Comparison of ENCODE assay signal across 24 cellular contexts in genomic region chr2:150716186-150716585, GRCh38.
"Had no signal": no experiment of that assay in that cellular context is flagged by ENCODE, and none has a peak within 500 bp of the region (broad histone marks: within the 10 kb centered on the region; RNA-seq: fewer than 3 reads in every experiment).

No MANE protein-coding gene starts in this region.

- H3K36me3 ChIP-seq: adrenal gland, heart right ventricle, left ventricle myocardium inferior, right lobe of liver, stomach had no signal

- H2AFZ ChIP-seq: parathyroid adenoma had no signal

- ATAC-seq: heart right ventricle; natural killer cell; right lobe of liver; stimulated activated effector memory CD8-positive, alpha-beta T cell treated with anti-CD3 and anti-CD28 coated beads, Interleukin-12 subunit alpha, Interleukin-12 subunit beta, amount 100 ng/mL, for 72 hours; T-helper 17 cell had no signal

- H3K9ac ChIP-seq: parathyroid adenoma had no signal

- DNase-seq: activated CD4-positive, alpha-beta T cell treated with anti-CD3 and anti-CD28 coated beads for 1 hour; activated CD8-positive, alpha-beta memory T cell treated with anti-CD3 and anti-CD28 coated beads for 24 hours; activated CD8-positive, alpha-beta memory T cell treated with anti-CD3 and anti-CD28 coated beads, Interleukin-2, amount 50 U/mL, for 48 hours; activated effector memory CD4-positive, alpha-beta T cell treated with anti-CD3 and anti-CD28 coated beads, Interleukin-2, amount 50 U/mL, for 16 hours; activated T-cell treated with anti-CD3 and anti-CD28 coated beads, Interleukin-2, amount 50 U/mL, for 48 hours; adrenal gland; caudate nucleus; heart right ventricle; kidney glomerular epithelial cell; left ventricle myocardium inferior; natural killer cell; right lobe of liver; small intestine; stimulated activated CD4-positive, alpha-beta T cell treated with anti-CD3 and anti-CD28 coated beads, Interleukin-4, amount 100 ng/mL, for 24 hours; stomach; T-helper 17 cell; testis had no signal

- H3K27me3 Mint-ChIP-seq: T-helper 17 cell, type B pancreatic cell had no signal

- H3K9me3 ChIP-seq: adrenal gland, heart right ventricle, left ventricle myocardium inferior, right lobe of liver, stomach, testis had no signal

- H3K4me3 ChIP-seq: adrenal gland, heart right ventricle, left ventricle myocardium inferior, right lobe of liver, stomach, testis had no signal

- H3K27me3 ChIP-seq: adrenal gland, heart right ventricle, right lobe of liver, stomach, testis had no signal

- H3K27ac ChIP-seq: adrenal gland, epithelial cell of prostate, left ventricle myocardium inferior, parathyroid adenoma, right lobe of liver, stomach, testis, VCaP had no signal

- H3K4me1 ChIP-seq: adrenal gland, heart right ventricle, left ventricle myocardium inferior, parathyroid adenoma, right lobe of liver, stomach had no signal

- H3K4me3 Mint-ChIP-seq: activated naive CD4-positive, alpha-beta T cell treated with anti-CD3 and anti-CD28 coated beads, Interleukin-2, amount 50 U/mL, for 24 hours; memory B cell; natural killer cell; stimulated activated effector memory CD8-positive, alpha-beta T cell treated with anti-CD3 and anti-CD28 coated beads, Interleukin-12 subunit alpha, Interleukin-12 subunit beta, amount 100 ng/mL, for 72 hours; T-helper 17 cell; type B pancreatic cell had no signal

- H3K9me3 Mint-ChIP-seq: activated naive CD4-positive, alpha-beta T cell treated with anti-CD3 and anti-CD28 coated beads, Interleukin-2, amount 50 U/mL, for 24 hours had no signal

- H3K79me2 ChIP-seq: parathyroid adenoma had no signal

- H3K4me1 Mint-ChIP-seq: activated naive CD4-positive, alpha-beta T cell treated with anti-CD3 and anti-CD28 coated beads, Interleukin-2, amount 50 U/mL, for 24 hours; memory B cell; natural killer cell; stimulated activated effector memory CD8-positive, alpha-beta T cell treated with anti-CD3 and anti-CD28 coated beads, Interleukin-12 subunit alpha, Interleukin-12 subunit beta, amount 100 ng/mL, for 72 hours; T-helper 17 cell had no signal

- H3K27ac Mint-ChIP-seq: activated naive CD4-positive, alpha-beta T cell treated with anti-CD3 and anti-CD28 coated beads, Interleukin-2, amount 50 U/mL, for 24 hours; memory B cell; natural killer cell; stimulated activated effector memory CD8-positive, alpha-beta T cell treated with anti-CD3 and anti-CD28 coated beads, Interleukin-12 subunit alpha, Interleukin-12 subunit beta, amount 100 ng/mL, for 72 hours; T-helper 17 cell; type B pancreatic cell had no signal

- H3K36me3 Mint-ChIP-seq: activated naive CD4-positive, alpha-beta T cell treated with anti-CD3 and anti-CD28 coated beads, Interleukin-2, amount 50 U/mL, for 24 hours; memory B cell; stimulated activated effector memory CD8-positive, alpha-beta T cell treated with anti-CD3 and anti-CD28 coated beads, Interleukin-12 subunit alpha, Interleukin-12 subunit beta, amount 100 ng/mL, for 72 hours; type B pancreatic cell had no signal
